Comparison of ENCODE assay signal across 6 cellular contexts in the genomic region with DNA sequence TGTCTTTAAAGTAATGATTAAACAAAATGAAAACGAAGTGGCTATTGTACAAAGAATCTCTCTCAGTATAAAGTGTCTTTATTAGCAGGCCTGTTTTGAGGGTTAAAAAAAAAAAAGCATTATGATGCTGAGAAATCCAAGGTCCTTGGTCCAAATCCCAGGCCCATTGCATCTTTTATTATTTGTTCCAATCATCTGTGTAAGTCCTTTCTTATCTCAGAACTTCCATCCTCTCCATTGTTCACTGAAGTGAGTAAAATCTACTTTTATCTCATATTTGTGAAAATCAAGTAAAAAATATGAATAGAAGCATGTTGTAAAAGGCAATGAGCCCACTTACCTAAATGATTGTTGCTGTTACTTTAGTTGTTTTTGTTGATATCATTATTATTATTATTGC.
"Had no signal": no experiment of that assay in that cellular context is flagged by ENCODE, and none has a peak within 500 bp of the region (broad histone marks: within the 10 kb centered on the region; RNA-seq: fewer than 3 reads in every experiment).

No MANE protein-coding gene starts in this region.

- ATAC-seq: HepG2, K562 had no signal

- DNase-seq: IMR-90, KBM-7 had no signal

- H3K4me3 ChIP-seq: K562 had no signal

- H3K4me1 Mint-ChIP-seq: IgD-negative memory B cell had no signal

- H3K27ac ChIP-seq: HL-60 had no signal

- H3K27ac Mint-ChIP-seq: IgD-negative memory B cell had no signal

- H3K4me3 Mint-ChIP-seq: IgD-negative memory B cell had no signal

- H3K36me3 Mint-ChIP-seq: IgD-negative memory B cell had no signal

- H3K27me3 Mint-ChIP-seq: IgD-negative memory B cell had no signal
